ENCODE assay signal across 8 cellular contexts in the genomic region with DNA sequence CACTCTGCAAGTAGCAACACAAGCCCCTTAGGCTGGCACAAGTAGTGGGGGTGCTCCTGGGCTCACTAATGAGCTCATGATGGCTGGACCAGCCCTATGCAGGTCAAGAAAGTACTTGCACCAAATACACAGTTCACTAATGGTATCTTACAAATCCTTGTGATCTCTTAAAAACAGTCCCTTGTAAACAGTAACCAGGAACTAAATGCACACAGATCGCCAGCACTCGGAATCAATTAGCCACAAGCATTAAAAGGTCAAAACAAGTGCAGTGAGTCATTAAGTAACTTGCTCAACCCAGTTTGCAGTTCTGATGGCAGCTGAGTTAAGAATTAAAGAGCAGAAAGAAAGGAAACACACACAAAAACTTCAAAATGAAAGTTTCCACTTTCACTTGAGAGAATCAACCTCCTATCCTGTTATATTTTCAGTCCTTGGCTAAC. TPM values are rescaled to one million over a fixed set of nuclear protein-coding genes. Genes with fewer than 3 reads are reported as not detected.
A peak's percentile ranks its signal among the peaks of the same experiment; 100 is the strongest.
DNase-seq lines count a peak whose midpoint lies in the region; ATAC-seq and TF ChIP-seq lines count a peak whose summit lies in the region.

No MANE protein-coding gene starts in this region.

- H3K4me3 ChIP-seq in right lobe of liver (no peak overlapping the region), vagina (no peak overlapping the region)

- ATAC-seq in activated CD4-positive, CD25-positive, alpha-beta regulatory T cell treated with anti-CD3 and anti-CD28 coated beads, Interleukin-2, amount 50 U/mL, for 24 hours, result peak; percentile 88 to 93
- peak; percentile 78 for ATAC-seq in HG02763 (IDR thresholded peaks at IDR 0.05; ENCODE audit: unreplicated experiment)
- ATAC-seq in right lobe of liver, result peak; percentile 44 to 92 (median 74)

- no peak overlapping the region for H3K27ac ChIP-seq in right lobe of liver
- H3K27ac ChIP-seq in vagina, result peak overlapping the region; percentile 56

- no peaks in the 10 kb centered on the region for H3K9me3 ChIP-seq in right lobe of liver
- H3K9me3 ChIP-seq in vagina, result no peaks in the 10 kb centered on the region

- no peak for DNase-seq in activated CD4-positive, CD25-positive, alpha-beta regulatory T cell treated with anti-CD3 and anti-CD28 coated beads, Interleukin-2, amount 50 U/mL, for 72 hours
- peak; percentile 98 for DNase-seq in NOMO-1 treated with DMSO at 0.1 percent for 48 hours (lab: John Stamatoyannopoulos, UW; ENCODE audit: unreplicated experiment)
- DNase-seq in amniotic stem cell (lab: John Stamatoyannopoulos, UW), result peak; percentile 44
- no peak for DNase-seq in right lobe of liver
- DNase-seq in vagina (ENCODE audit: extremely low spot score in 2 of 2), result no peak
- DNase-seq in amygdala (lab: John Stamatoyannopoulos, UW), result no peak

- no peaks in the 10 kb centered on the region for H3K36me3 ChIP-seq in right lobe of liver
- no peaks in the 10 kb centered on the region for H3K36me3 ChIP-seq in vagina

- H3K4me1 ChIP-seq in right lobe of liver (peaks cover 0 to 8% (median 0%) of the 10 kb centered on the region in 4 donors), vagina (peaks cover 35% of the 10 kb centered on the region)

- H3K27me3 ChIP-seq in right lobe of liver, result no peaks in the 10 kb centered on the region
- no peaks in the 10 kb centered on the region for H3K27me3 ChIP-seq in vagina

- 17% methylated on average over 1 of the region's 2 CpGs for WGBS in right lobe of liver (ENCODE audit: insufficient coverage, low coverage, low lambda C conversion rate, missing lambda C conversion rate)

- TF ChIP-seq CTCF in right lobe of liver (IDR thresholded peaks at IDR 0.05) (no peak), vagina (IDR thresholded peaks at IDR 0.05) (no peak)

- no peak for TF ChIP-seq POLR2A in right lobe of liver (IDR thresholded peaks at IDR 0.05)
- no peak for TF ChIP-seq POLR2A in vagina (IDR thresholded peaks at IDR 0.05)

- intact Hi-C loops in right lobe of liver (cut with DNase I), result no loop called here
- intact Hi-C loops in vagina (cut with DNase I), result no loop called here

RNA-seq across cellular contexts. Expression of gene ARHGEF3, which starts 43.2 kb away (rescaled TPM):
- total RNA-seq in right lobe of liver, result 1 to 10 TPM; 1.0 to 2.9 (median 1.6) TPM
- total RNA-seq in vagina, result 17.4 TPM

Comparison
In these comparisons a context has a peak if more than half of its experiments do, and no peak if none do; other contexts are left out.
1. DNase-seq: peak in NOMO-1 treated with DMSO at 0.1 percent for 48 hours (single experiment) and amniotic stem cell (single experiment); none in activated CD4-positive, CD25-positive, alpha-beta regulatory T cell treated with anti-CD3 and anti-CD28 coated beads, Interleukin-2, amount 50 U/mL, for 72 hours (single experiment), right lobe of liver (0 of 3), vagina (0 of 2) and amygdala (0 of 56).
2. Peak in every context shown above with its lines, with median percentiles within 50 percentile points of each other: ATAC-seq.